27 cellular contexts compared by ENCODE assay signal in the genomic region with DNA sequence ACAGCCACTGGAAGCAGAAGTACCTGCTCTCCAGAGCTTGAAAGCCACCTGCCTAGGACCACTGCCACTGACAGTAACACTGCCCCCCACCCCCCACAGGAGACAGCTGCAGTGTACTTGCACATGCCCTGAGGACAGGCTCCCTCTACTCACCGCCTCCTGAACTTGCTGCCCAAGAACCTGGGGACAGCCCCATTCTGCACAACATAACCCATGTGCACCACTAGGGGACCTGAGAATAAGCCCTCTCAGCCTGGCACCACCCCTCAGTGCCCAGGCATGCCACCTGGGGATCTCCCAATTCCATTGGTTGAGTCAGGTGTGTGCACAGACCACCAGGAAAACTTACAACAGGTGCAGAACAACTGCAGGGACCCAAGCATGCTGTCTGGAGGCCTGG.
DNase-seq lines count a peak whose midpoint lies in the region; ATAC-seq, FAIRE-seq and TF ChIP-seq lines count a peak whose summit lies in the region.
"Had no signal": no experiment of that assay in that cellular context is flagged by ENCODE, and none has a peak within 500 bp of the region (broad histone marks: within the 10 kb centered on the region; RNA-seq: fewer than 3 reads in every experiment).

No MANE protein-coding gene starts in this region.

- no peaks in the 10 kb centered on the region for H3K79me2 ChIP-seq in H9 (ENCODE audit: insufficient read depth, low read length)

- no peak for FAIRE-seq in kidney (lab: Jason Lieb, UNC)
- no peak for FAIRE-seq in H54 (lab: Jason Lieb, UNC)
- FAIRE-seq: A204.1, GM12878, GM12892, GM18507 had no signal

- no peak overlapping the region for H4K91ac ChIP-seq in H9 (ENCODE audit: insufficient read length, low read depth, low read length)

- H2AFZ ChIP-seq in H9 (ENCODE audit: low read length): no peak overlapping the region

- H3K4me3 ChIP-seq in sigmoid colon: no peak overlapping the region
- H3K4me3 ChIP-seq in aorta (ENCODE audit: low read length in 2 of 2): no peak overlapping the region
- H3K4me3 ChIP-seq in kidney (ENCODE audit: low read length in 2 of 2): no peak overlapping the region
- H3K4me3 ChIP-seq: BLaER1, GM12878 had no signal

- H4K20me1 ChIP-seq in H9 (ENCODE audit: control insufficient read depth, insufficient read depth, insufficient read length): no peaks in the 10 kb centered on the region
- H4K20me1 ChIP-seq: BLaER1 had no signal

- 97 to 100% methylated on average over 1 of the region's 1 CpG for WGBS in sigmoid colon, 2 donors
- 93 to 100% methylated on average over 1 of the region's 1 CpG for WGBS in aorta, 2 donors
- WGBS in H9 (ENCODE audit: extremely low coverage, insufficient read length, low lambda C conversion rate): no CpG with 5 or more reads among the region's 1 CpG

- intact Hi-C loops in sigmoid colon (cut with DNase I) (no loop called here), aorta (cut with DNase I) (no loop called here), kidney (cut with DNase I) (no loop called here)

- H2BK15ac ChIP-seq in H9 (ENCODE audit: low read depth, low read length): no peak overlapping the region

- no peak overlapping the region for H3K56ac ChIP-seq in H9 (ENCODE audit: insufficient read length, low read depth, low read length)

- no peak for TF ChIP-seq EP300 in sigmoid colon (IDR thresholded peaks at IDR 0.05)

- no peak overlapping the region for H3K14ac ChIP-seq in H9 (ENCODE audit: insufficient read depth, low read length)

- H3K9ac ChIP-seq in kidney (ENCODE audit: low read length in 2 of 2) (no peak overlapping the region), H9 (ENCODE audit: extremely low read depth, insufficient read length, low read length) (no peak overlapping the region)
- H3K9ac ChIP-seq: BLaER1 had no signal

- no peaks in the 10 kb centered on the region for H3K27me3 ChIP-seq in foreskin keratinocyte
- no peaks in the 10 kb centered on the region for H3K27me3 ChIP-seq in sigmoid colon
- H3K27me3 ChIP-seq in aorta (ENCODE audit: control insufficient read depth in 1 of 2, insufficient read depth in 2 of 2, low read length in 1 of 2): peaks cover 0 to under 1% of the 10 kb centered on the region in 2 donors
- no peaks in the 10 kb centered on the region for H3K27me3 ChIP-seq in H9 (ENCODE audit: insufficient read depth, low read length)
- H3K27me3 ChIP-seq: BE2C, BLaER1 had no signal

- no peak overlapping the region for H3K4me2 ChIP-seq in H9 (ENCODE audit: insufficient read depth, insufficient read length, low read length)
- H3K4me2 ChIP-seq: BLaER1 had no signal

- no peak for TF ChIP-seq CTCF in foreskin keratinocyte (conservative IDR thresholded peaks at IDR 0.05)
- TF ChIP-seq CTCF in sigmoid colon (IDR thresholded peaks at IDR 0.05): no peak
- no peak for TF ChIP-seq CTCF in kidney (IDR thresholded peaks at IDR 0.05; ENCODE audit: borderline replicate concordance, extremely low read depth, insufficient read depth)
- no peak for TF ChIP-seq CTCF in H9 (conservative IDR thresholded peaks at IDR 0.05)

- H3K4ac ChIP-seq in H9 (ENCODE audit: low read depth, low read length): no peak overlapping the region

- ATAC-seq in foreskin keratinocyte: peak; percentile 28
- ATAC-seq in aorta (ENCODE audit: low FRiP score): peak; percentile 29
- ATAC-seq: GM12878 had no signal

- no peak overlapping the region for H3K18ac ChIP-seq in H9 (ENCODE audit: insufficient read length, low read depth, low read length)

- no peak for TF ChIP-seq POLR2A in sigmoid colon (IDR thresholded peaks at IDR 0.05)
- TF ChIP-seq POLR2A in H54 (IDR thresholded peaks at IDR 0.05; ENCODE audit: low read depth, low read length): no peak

- H4K5ac ChIP-seq in H9 (ENCODE audit: insufficient read length, low read depth, low read length): no peak overlapping the region

- no peak overlapping the region for H2BK12ac ChIP-seq in H9 (ENCODE audit: insufficient read length, low read depth, low read length)

- no peak overlapping the region for H2AK5ac ChIP-seq in H9 (ENCODE audit: insufficient read length, low read length)

- no peak overlapping the region for H2BK20ac ChIP-seq in H9 (ENCODE audit: low read depth, low read length, poor library complexity, severe bottlenecking)

- H3K4me1 Mint-ChIP-seq in H9: no peaks in the 10 kb centered on the region
- H3K4me1 Mint-ChIP-seq: CD14-positive monocyte; CD4-positive, alpha-beta memory T cell; CD8-positive, alpha-beta memory T cell had no signal

- H3K36me3 ChIP-seq in sigmoid colon (no peaks in the 10 kb centered on the region), aorta (ENCODE audit: control insufficient read depth in 1 of 2, insufficient read depth in 2 of 2, low read length in 1 of 2) (no peaks in the 10 kb centered on the region), kidney (ENCODE audit: control insufficient read depth in 1 of 2, insufficient read depth in 2 of 2, low read length in 2 of 2) (no peaks in the 10 kb centered on the region)
- H3K36me3 ChIP-seq: BE2C, BLaER1 had no signal

- no peak overlapping the region for H3K27ac ChIP-seq in foreskin keratinocyte
- H3K27ac ChIP-seq in sigmoid colon: no peak overlapping the region
- no peak overlapping the region for H3K27ac ChIP-seq in aorta (ENCODE audit: low read depth in 1 of 2, low read length in 2 of 2)
- H3K27ac ChIP-seq in kidney (ENCODE audit: low read depth in 2 of 2, low read length in 2 of 2): no peak overlapping the region
- H3K27ac ChIP-seq in H9 (ENCODE audit: insufficient read length, low read depth, low read length): no peak overlapping the region
- H3K27ac ChIP-seq: BLaER1 had no signal

- H3K9me3 ChIP-seq in sigmoid colon: no peaks in the 10 kb centered on the region
- H3K9me3 ChIP-seq in aorta (ENCODE audit: control insufficient read depth, low read length): peaks cover 2% of the 10 kb centered on the region
- peaks cover 0 to 3% of the 10 kb centered on the region in 2 donors for H3K9me3 ChIP-seq in kidney (ENCODE audit: control insufficient read depth in 1 of 2, low read length in 2 of 2)
- H3K9me3 ChIP-seq in H9 (ENCODE audit: control insufficient read depth, low read depth, low read length): no peaks in the 10 kb centered on the region

- H3K23ac ChIP-seq in H9 (ENCODE audit: insufficient read length, low read depth, low read length): no peak overlapping the region

- H3K4me1 ChIP-seq in foreskin keratinocyte: no peaks in the 10 kb centered on the region
- no peaks in the 10 kb centered on the region for H3K4me1 ChIP-seq in sigmoid colon
- H3K4me1 ChIP-seq in aorta (ENCODE audit: control insufficient read depth in 1 of 2, insufficient read depth in 2 of 2, low read length in 2 of 2): no peaks in the 10 kb centered on the region
- H3K4me1 ChIP-seq in kidney (ENCODE audit: control insufficient read depth in 1 of 2, insufficient read depth in 1 of 2, low read depth in 1 of 2, low read length in 2 of 2): no peaks in the 10 kb centered on the region
- H3K4me1 ChIP-seq in H9 (ENCODE audit: insufficient read depth, low read length): no peaks in the 10 kb centered on the region
- H3K4me1 ChIP-seq: BE2C, BLaER1 had no signal

- no peaks in the 10 kb centered on the region for H3K23me2 ChIP-seq in H9 (ENCODE audit: insufficient read length, low read depth, low read length, poor library complexity, severe bottlenecking)

- no peak overlapping the region for H2BK5ac ChIP-seq in H9 (ENCODE audit: insufficient read length, low read length)

- H3K9me3 Mint-ChIP-seq in H9: peaks cover 34 to 37% of the 10 kb centered on the region in 2 experiments

- peaks cover 2% of the 10 kb centered on the region; the same call in 1 of the 2 replicates for H3K27me3 Mint-ChIP-seq in H9 (ENCODE audit: low read depth)
- H3K27me3 Mint-ChIP-seq: CD4-positive, alpha-beta memory T cell had no signal

- no peak overlapping the region for H3T11ph ChIP-seq in H9 (ENCODE audit: low read length)

- H3K27ac Mint-ChIP-seq in H9: no peak overlapping the region
- H3K27ac Mint-ChIP-seq: CD14-positive monocyte; CD4-positive, alpha-beta memory T cell; CD8-positive, alpha-beta memory T cell had no signal

- peaks cover 5 to 34% (median 10%) of the 10 kb centered on the region in 3 experiments; a peak in 5 of 7 replicates for H3K36me3 Mint-ChIP-seq in H9 (ENCODE audit: insufficient read depth in 1 of 3, low read depth in 3 of 3)
- H3K36me3 Mint-ChIP-seq: CD14-positive monocyte had no signal

- no peak overlapping the region for H2BK120ac ChIP-seq in H9 (ENCODE audit: low read depth, low read length, poor library complexity, severe bottlenecking)

- no peaks in the 10 kb centered on the region for H3K79me1 ChIP-seq in H9 (ENCODE audit: insufficient read depth, low read depth, low read length, poor library complexity, severe bottlenecking)

- H4K8ac ChIP-seq in H9 (replicated peaks; ENCODE audit: insufficient read length, low read depth, low read length): no peak overlapping the region

- DNase-seq in foreskin keratinocyte (no peak), sigmoid colon (peak; percentile 55), aorta (no peak), kidney (no peak), H54 (ENCODE audit: insufficient read length, low spot score) (no peak), H9 (no peak)
- DNase-seq: 8988T; ACHN; BE2C; C1 segment of cervical spinal cord; CD4-positive, alpha-beta memory T cell; CD4-positive, CD25-positive, alpha-beta regulatory T cell; CD8-positive, alpha-beta memory T cell; COR-L47; DMS 273 treated with DMSO at 0.1 percent for 48 hours; DMS153; DMS53; DMS79; DND-41; EL; GDM1 had no signal

- no peak overlapping the region for H3K4me3 Mint-ChIP-seq in H9
- H3K4me3 Mint-ChIP-seq: CD14-positive monocyte; CD4-positive, alpha-beta memory T cell; CD4-positive, CD25-positive, alpha-beta regulatory T cell; CD8-positive, alpha-beta memory T cell had no signal
